ENCODE assay signal across 8 cellular contexts in genomic region chr1:23800396-23801337, GRCh38. TPM values are rescaled to one million over a fixed set of nuclear protein-coding genes. Genes with fewer than 3 reads are reported as not detected.
DNase-seq lines count a peak whose midpoint lies in the region; TF ChIP-seq lines count a peak whose summit lies in the region.

Gene GALE, minus strand, starts transcription at chr1:23800754. Its CDS starts 1,747 bp downstream, at chr1:23799007.

- no peaks in the 10 kb centered on the region for H3K9me3 Mint-ChIP-seq in nephron progenitor cell
- H3K9me3 Mint-ChIP-seq in stimulated activated naive CD8-positive, alpha-beta T cell treated with anti-CD3 and anti-CD28 coated beads, Interleukin-15, Interleukin-2, amounts not matched to agents 100 ng/mL and 50 ng/mL, for 24 hours: no peaks in the 10 kb centered on the region

- H3K27me3 Mint-ChIP-seq in nephron progenitor cell (ENCODE audit: low read depth, poor library complexity): peaks cover 14% of the 10 kb centered on the region
- no peaks in the 10 kb centered on the region for H3K27me3 Mint-ChIP-seq in stimulated activated naive CD8-positive, alpha-beta T cell treated with anti-CD3 and anti-CD28 coated beads, Interleukin-15, Interleukin-2, amounts not matched to agents 100 ng/mL and 50 ng/mL, for 24 hours

- peak within 1 kb of the TSS; percentile 88 for H3K27ac Mint-ChIP-seq in nephron progenitor cell
- peak within 1 kb of the TSS; percentile 94 for H3K27ac Mint-ChIP-seq in stimulated activated naive CD8-positive, alpha-beta T cell treated with anti-CD3 and anti-CD28 coated beads, Interleukin-15, Interleukin-2, amounts not matched to agents 100 ng/mL and 50 ng/mL, for 24 hours

- TF ChIP-seq CTCF in fibroblast of pulmonary artery (IDR thresholded peaks at IDR 0.05; ENCODE audit: low read length, missing control alignments) (no peak), nephron progenitor cell (IDR thresholded peaks at IDR 0.05) (no peak)

- peak; percentile 81 for DNase-seq in DMS79 treated with DMSO at 0.1 percent for 48 hours (lab: John Stamatoyannopoulos, UW)
- DNase-seq in GOT3 (lab: John Stamatoyannopoulos, UW): peak; percentile 82
- peak; percentile 95 for DNase-seq in M059J (ENCODE audit: low read depth)
- DNase-seq in SHP77 (lab: John Stamatoyannopoulos, UW): peak; percentile 90 to 93
- DNase-seq in activated effector memory CD4-positive, alpha-beta T cell treated with Interleukin-2 at 50 U/mL for 16 hours: peak; percentile 97
- DNase-seq in fibroblast of pulmonary artery (ENCODE audit: low read depth): peak; percentile 95
- DNase-seq in nephron progenitor cell: peak; percentile 93

- peaks cover 16% of the 10 kb centered on the region for H3K36me3 Mint-ChIP-seq in nephron progenitor cell (ENCODE audit: low read depth)
- peaks cover 12% of the 10 kb centered on the region for H3K36me3 Mint-ChIP-seq in stimulated activated naive CD8-positive, alpha-beta T cell treated with anti-CD3 and anti-CD28 coated beads, Interleukin-15, Interleukin-2, amounts not matched to agents 100 ng/mL and 50 ng/mL, for 24 hours (ENCODE audit: low read depth)

- H3K4me3 ChIP-seq in fibroblast of pulmonary artery (replicated peaks; ENCODE audit: low read depth, low read length): peak within 1 kb of the TSS; percentile 77

- peaks cover 17% of the 10 kb centered on the region for H3K4me1 Mint-ChIP-seq in nephron progenitor cell
- peaks cover 19% of the 10 kb centered on the region for H3K4me1 Mint-ChIP-seq in stimulated activated naive CD8-positive, alpha-beta T cell treated with anti-CD3 and anti-CD28 coated beads, Interleukin-15, Interleukin-2, amounts not matched to agents 100 ng/mL and 50 ng/mL, for 24 hours (ENCODE audit: low read depth)

- peak within 1 kb of the TSS; percentile 94 for H3K4me3 Mint-ChIP-seq in nephron progenitor cell
- H3K4me3 Mint-ChIP-seq in stimulated activated naive CD8-positive, alpha-beta T cell treated with anti-CD3 and anti-CD28 coated beads, Interleukin-15, Interleukin-2, amounts not matched to agents 100 ng/mL and 50 ng/mL, for 24 hours: peak within 1 kb of the TSS; percentile 98

RNA-seq across cellular contexts. Expression of gene GALE, which starts in this region (rescaled TPM):
- total RNA-seq in M059J (2014; rRNA removed; shearing (Covaris generic)): 64.3 and 80.7 TPM in 2 replicates

Comparison
In these comparisons a context has a peak if more than half of its experiments do, and no peak if none do; other contexts are left out.
1. Peak in every context shown above with its lines: DNase-seq and H3K4me3 ChIP-seq.